36 cellular contexts compared by ENCODE assay signal in genomic region chr11:60281482-60281881, GRCh38. TPM values are rescaled to one million over a fixed set of nuclear protein-coding genes. Genes with fewer than 3 reads are reported as not detected.
DNase-seq lines count a peak whose midpoint lies in the region; ATAC-seq and TF ChIP-seq lines count a peak whose summit lies in the region.
"Had no signal": no experiment of that assay in that cellular context is flagged by ENCODE, and none has a peak within 500 bp of the region (broad histone marks: within the 10 kb centered on the region; RNA-seq: fewer than 3 reads in every experiment).

No MANE protein-coding gene starts in this region.

- H3K4me1 ChIP-seq in right atrium auricular region (no peaks in the 10 kb centered on the region), psoas muscle (no peaks in the 10 kb centered on the region), upper lobe of right lung (no peaks in the 10 kb centered on the region), foreskin keratinocyte (no peaks in the 10 kb centered on the region)
- H3K4me1 ChIP-seq: gastroesophageal sphincter had no signal

- DNase-seq in Right ventricle myocardium superior = no peak
- DNase-seq in right atrium auricular region (ENCODE audit: low spot score) = no peak
- no peak for DNase-seq in coronary artery (ENCODE audit: low spot score)
- no peak for DNase-seq in psoas muscle
- DNase-seq in upper lobe of right lung = no peak
- no peak for DNase-seq in foreskin keratinocyte
- DNase-seq in stimulated activated naive CD4-positive, alpha-beta T cell (lab: John Stamatoyannopoulos, UW) = no peak
- no peak for DNase-seq in NCI-H1092 treated with DMSO at 0.1 percent for 48 hours (lab: John Stamatoyannopoulos, UW)
- DNase-seq: activated CD8-positive, alpha-beta memory T cell treated with anti-CD3 and anti-CD28 coated beads, Interleukin-2, amount 50 U/mL, for 48 hours; activated CD8-positive, alpha-beta T cell treated with anti-CD3 and anti-CD28 coated beads for 36 hours; activated naive CD4-positive, alpha-beta T cell treated with anti-CD3 and anti-CD28 coated beads, Interleukin-2, amount 50 U/mL, for 16 hours; amygdala; brain microvascular endothelial cell; CD8-positive, alpha-beta T cell; H7; KG1; mesenchymal stem cell; NCI-H1417 treated with DMSO at 0.1 percent for 48 hours; NCI-H2029 treated with DMSO at 0.1 percent for 48 hours; NCI-H524 treated with DMSO at 0.1 percent for 48 hours; SIG-M5; stimulated activated CD4-positive, alpha-beta T cell treated with anti-CD3 and anti-CD28 coated beads, Interleukin-2, amount 100 ng/mL, for 24 hours; stimulated activated CD8-positive, alpha-beta memory T cell treated with anti-CD3 and anti-CD28 coated beads, Interleukin-4, amount 100 ng/mL, for 48 hours; stimulated activated naive CD8-positive, alpha-beta T cell treated with anti-CD3 and anti-CD28 coated beads, Interleukin-15, amount 100 ng/mL, for 72 hours had no signal

- WGBS in psoas muscle, 3 donors = 29 to 37% (median 35%) methylated on average over 2 of the region's 2 CpGs

- H3K36me3 ChIP-seq in right atrium auricular region (no peaks in the 10 kb centered on the region), psoas muscle (ENCODE audit: insufficient read depth in 1 of 2, low read depth in 1 of 2) (no peaks in the 10 kb centered on the region), upper lobe of right lung (no peaks in the 10 kb centered on the region)
- H3K36me3 ChIP-seq: brain microvascular endothelial cell, gastroesophageal sphincter had no signal

- H3K27ac ChIP-seq in right atrium auricular region (no peak overlapping the region), coronary artery (peak overlapping the region in 1 of 2 donors; percentile 76), psoas muscle (no peak overlapping the region), upper lobe of right lung (peak overlapping the region; percentile 74), foreskin keratinocyte (no peak overlapping the region)
- H3K27ac ChIP-seq: brain microvascular endothelial cell, HL-60 had no signal

- ATAC-seq in Right ventricle myocardium superior (ENCODE audit: poor library complexity) (peak; percentile 54), psoas muscle (no peak), upper lobe of right lung (peak; percentile 65), foreskin keratinocyte (no peak)
- ATAC-seq: activated CD8-positive, alpha-beta T cell treated with anti-CD3 and anti-CD28 coated beads for 36 hours; activated T-helper 17 cell treated with anti-CD3 and anti-CD28 coated beads, Interleukin-2, amount 50 U/mL, for 72 hours; CD8-positive, alpha-beta T cell; gastroesophageal sphincter; Panc1; stimulated activated naive CD8-positive, alpha-beta T cell treated with anti-CD3 and anti-CD28 coated beads, Interleukin-15, amount 100 ng/mL, for 72 hours had no signal

- H3K27me3 ChIP-seq in right atrium auricular region (no peaks in the 10 kb centered on the region), psoas muscle (ENCODE audit: insufficient read depth in 3 of 3, low read length in 2 of 3) (no peaks in the 10 kb centered on the region), upper lobe of right lung (no peaks in the 10 kb centered on the region), foreskin keratinocyte (no peaks in the 10 kb centered on the region)
- H3K27me3 ChIP-seq: brain microvascular endothelial cell, gastroesophageal sphincter had no signal

- no peak for TF ChIP-seq CTCF in right atrium auricular region (IDR thresholded peaks at IDR 0.05)
- no peak for TF ChIP-seq CTCF in coronary artery (IDR thresholded peaks at IDR 0.05)
- TF ChIP-seq CTCF in psoas muscle (IDR thresholded peaks at IDR 0.05) = no peak
- no peak for TF ChIP-seq CTCF in upper lobe of right lung (IDR thresholded peaks at IDR 0.05)
- TF ChIP-seq CTCF in foreskin keratinocyte (conservative IDR thresholded peaks at IDR 0.05) = no peak

- H3K9me3 ChIP-seq in right atrium auricular region (no peaks in the 10 kb centered on the region), psoas muscle (no peaks in the 10 kb centered on the region), upper lobe of right lung (no peaks in the 10 kb centered on the region)
- H3K9me3 ChIP-seq: gastroesophageal sphincter had no signal

- intact Hi-C loops in Right ventricle myocardium superior (cut with DNase I) = no loop called here
- intact Hi-C loops in psoas muscle (cut with DNase I) = no loop called here
- intact Hi-C loops in upper lobe of right lung (cut with DNase I) = no loop called here

- H3K4me3 ChIP-seq in right atrium auricular region = peak overlapping the region in 1 of 2 donors; percentile 17
- H3K4me3 ChIP-seq in coronary artery = peak overlapping the region; percentile 37
- H3K4me3 ChIP-seq in psoas muscle = peak overlapping the region; percentile 45
- H3K4me3 ChIP-seq in upper lobe of right lung = peak overlapping the region; percentile 25

RNA-seq across cellular contexts. Expression of gene MS4A4A, which starts 1.0 kb away (rescaled TPM):
- 15.2 TPM for total RNA-seq in Right ventricle myocardium superior
- total RNA-seq in right atrium auricular region = 10 to 100 TPM in 1 of 2 donors, 1 to 10 TPM in 1; 7.8 to 11.6 TPM
- total RNA-seq in psoas muscle = 1 to 10 TPM; 6.7 to 9.4 (median 8.3) TPM
- polyA plus RNA-seq in psoas muscle = 1 to 10 TPM; 2.4 to 6.0 (median 2.4) TPM
- 53.9 TPM for total RNA-seq in upper lobe of right lung
- total RNA-seq in foreskin keratinocyte = not detected in 2 replicates
- polyA plus RNA-seq in foreskin keratinocyte = not detected in 2 replicates
- total RNA-seq: A172; activated CD8-positive, alpha-beta T cell treated with anti-CD3 and anti-CD28 coated beads for 36 hours; activated T-helper 17 cell treated with anti-CD3 and anti-CD28 coated beads, Interleukin-2, amount 50 U/mL, for 72 hours; CD8-positive, alpha-beta T cell; chondrocyte; fibroblast of lung; H7; kidney epithelial cell; MCF 10A; osteocyte; renal cortical epithelial cell had no signal
- polyA plus RNA-seq: fibroblast of lung, neural cell had no signal

RNA-seq across cellular contexts. Expression of gene MS4A4E, which starts 38.5 kb away (rescaled TPM):
- total RNA-seq in Right ventricle myocardium superior (1.1 TPM), right atrium auricular region (under 1 TPM; 0.59 to 0.71 TPM), psoas muscle (1 to 10 TPM in 1 of 4 donors, under 1 TPM in 3; 0.47 to 1.6 (median 0.71) TPM), upper lobe of right lung (3.0 TPM), foreskin keratinocyte (not detected in 2 replicates)
- polyA plus RNA-seq in psoas muscle (under 1 TPM; 0.05 to 0.33 (median 0.23) TPM), foreskin keratinocyte (not detected in 2 replicates)
- total RNA-seq: A172; activated CD8-positive, alpha-beta T cell treated with anti-CD3 and anti-CD28 coated beads for 36 hours; activated T-helper 17 cell treated with anti-CD3 and anti-CD28 coated beads, Interleukin-2, amount 50 U/mL, for 72 hours; CD8-positive, alpha-beta T cell; fibroblast of lung; H7; kidney epithelial cell; MCF 10A; renal cortical epithelial cell had no signal
- polyA plus RNA-seq: fibroblast of lung, neural cell had no signal

RNA-seq across cellular contexts. Expression of gene MS4A6E, which starts 45.6 kb away (rescaled TPM):
- not detected for total RNA-seq in Right ventricle myocardium superior
- total RNA-seq in right atrium auricular region = not detected
- total RNA-seq in psoas muscle = not detected
- not detected for polyA plus RNA-seq in psoas muscle
- total RNA-seq in upper lobe of right lung = not detected
- not detected in 2 replicates for total RNA-seq in foreskin keratinocyte
- polyA plus RNA-seq in foreskin keratinocyte = not detected in 2 replicates
- total RNA-seq: A172; activated CD8-positive, alpha-beta T cell treated with anti-CD3 and anti-CD28 coated beads for 36 hours; activated T-helper 17 cell treated with anti-CD3 and anti-CD28 coated beads, Interleukin-2, amount 50 U/mL, for 72 hours; CD8-positive, alpha-beta T cell; chondrocyte; fibroblast of lung; gastroesophageal sphincter; H7; kidney epithelial cell; MCF 10A; osteocyte; renal cortical epithelial cell had no signal
- polyA plus RNA-seq: fibroblast of lung, neural cell had no signal

Comparison
In these comparisons a context has a peak if more than half of its experiments do, and no peak if none do; other contexts are left out.
1. ATAC-seq: peak in Right ventricle myocardium superior (single experiment) and upper lobe of right lung (single experiment); none in psoas muscle (0 of 4) and foreskin keratinocyte (single experiment).